Comparison of ENCODE assay signal across 1 cellular context in the genomic region with DNA sequence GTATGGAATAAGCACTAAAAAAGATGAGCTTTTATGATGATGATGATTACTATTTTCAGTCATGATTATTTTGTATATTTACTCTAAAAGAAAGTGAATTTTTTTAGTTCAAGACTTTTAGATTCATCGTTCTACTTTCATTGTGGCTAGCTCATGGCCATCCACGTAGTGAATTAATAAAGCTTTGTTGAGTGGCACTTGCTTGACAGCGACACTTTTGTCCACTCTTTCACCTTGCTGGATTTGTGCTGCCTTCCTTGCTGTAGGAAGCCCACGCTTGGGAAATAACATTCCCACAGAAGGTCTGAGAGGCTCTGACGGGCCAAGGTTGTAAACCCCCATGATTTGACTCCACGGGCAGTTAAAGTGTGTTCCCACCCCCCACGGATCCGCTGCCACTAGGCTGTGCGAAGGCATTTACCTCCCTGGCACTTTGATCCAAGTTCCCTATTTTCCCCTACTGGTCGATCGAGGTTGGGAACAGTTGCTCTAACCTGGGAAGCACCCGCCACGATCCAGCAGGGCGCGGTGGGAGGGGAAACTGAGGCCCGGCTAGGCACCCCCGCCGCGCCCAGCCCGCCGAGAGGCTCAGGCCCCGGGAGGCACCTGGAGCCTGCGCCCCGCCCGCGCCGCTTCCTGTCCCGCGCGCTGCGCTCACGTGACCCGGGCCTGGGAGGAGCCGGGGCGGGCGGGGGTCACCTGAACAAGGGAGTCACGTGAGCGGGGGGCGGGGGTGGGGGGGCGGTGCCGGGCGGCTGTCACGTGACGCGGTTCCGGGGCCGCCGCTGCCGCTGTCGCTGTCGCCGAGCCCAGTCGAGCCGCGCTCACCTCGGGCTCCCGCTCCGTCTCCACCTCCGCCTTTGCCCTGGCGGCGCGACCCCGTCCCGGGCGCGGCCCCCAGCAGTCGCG.
TF ChIP-seq lines count a peak whose summit lies in the region.

A gene with protein sequence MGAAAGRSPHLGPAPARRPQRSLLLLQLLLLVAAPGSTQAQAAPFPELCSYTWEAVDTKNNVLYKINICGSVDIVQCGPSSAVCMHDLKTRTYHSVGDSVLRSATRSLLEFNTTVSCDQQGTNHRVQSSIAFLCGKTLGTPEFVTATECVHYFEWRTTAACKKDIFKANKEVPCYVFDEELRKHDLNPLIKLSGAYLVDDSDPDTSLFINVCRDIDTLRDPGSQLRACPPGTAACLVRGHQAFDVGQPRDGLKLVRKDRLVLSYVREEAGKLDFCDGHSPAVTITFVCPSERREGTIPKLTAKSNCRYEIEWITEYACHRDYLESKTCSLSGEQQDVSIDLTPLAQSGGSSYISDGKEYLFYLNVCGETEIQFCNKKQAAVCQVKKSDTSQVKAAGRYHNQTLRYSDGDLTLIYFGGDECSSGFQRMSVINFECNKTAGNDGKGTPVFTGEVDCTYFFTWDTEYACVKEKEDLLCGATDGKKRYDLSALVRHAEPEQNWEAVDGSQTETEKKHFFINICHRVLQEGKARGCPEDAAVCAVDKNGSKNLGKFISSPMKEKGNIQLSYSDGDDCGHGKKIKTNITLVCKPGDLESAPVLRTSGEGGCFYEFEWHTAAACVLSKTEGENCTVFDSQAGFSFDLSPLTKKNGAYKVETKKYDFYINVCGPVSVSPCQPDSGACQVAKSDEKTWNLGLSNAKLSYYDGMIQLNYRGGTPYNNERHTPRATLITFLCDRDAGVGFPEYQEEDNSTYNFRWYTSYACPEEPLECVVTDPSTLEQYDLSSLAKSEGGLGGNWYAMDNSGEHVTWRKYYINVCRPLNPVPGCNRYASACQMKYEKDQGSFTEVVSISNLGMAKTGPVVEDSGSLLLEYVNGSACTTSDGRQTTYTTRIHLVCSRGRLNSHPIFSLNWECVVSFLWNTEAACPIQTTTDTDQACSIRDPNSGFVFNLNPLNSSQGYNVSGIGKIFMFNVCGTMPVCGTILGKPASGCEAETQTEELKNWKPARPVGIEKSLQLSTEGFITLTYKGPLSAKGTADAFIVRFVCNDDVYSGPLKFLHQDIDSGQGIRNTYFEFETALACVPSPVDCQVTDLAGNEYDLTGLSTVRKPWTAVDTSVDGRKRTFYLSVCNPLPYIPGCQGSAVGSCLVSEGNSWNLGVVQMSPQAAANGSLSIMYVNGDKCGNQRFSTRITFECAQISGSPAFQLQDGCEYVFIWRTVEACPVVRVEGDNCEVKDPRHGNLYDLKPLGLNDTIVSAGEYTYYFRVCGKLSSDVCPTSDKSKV (N-terminal part only) (plus strand): TSS at position 788 of the 909 bp plus-strand sequence. CDS start 165 bp downstream, outside the sequence.

TF ChIP-seq in SK-N-SH treated with all-trans-retinoic acid at 6 μM for 48 hours, 23 proteins besides CTCF, POLR2A, EP300 and RAD21 (continued from another document):
- TF ChIP-seq, protein P1, sequence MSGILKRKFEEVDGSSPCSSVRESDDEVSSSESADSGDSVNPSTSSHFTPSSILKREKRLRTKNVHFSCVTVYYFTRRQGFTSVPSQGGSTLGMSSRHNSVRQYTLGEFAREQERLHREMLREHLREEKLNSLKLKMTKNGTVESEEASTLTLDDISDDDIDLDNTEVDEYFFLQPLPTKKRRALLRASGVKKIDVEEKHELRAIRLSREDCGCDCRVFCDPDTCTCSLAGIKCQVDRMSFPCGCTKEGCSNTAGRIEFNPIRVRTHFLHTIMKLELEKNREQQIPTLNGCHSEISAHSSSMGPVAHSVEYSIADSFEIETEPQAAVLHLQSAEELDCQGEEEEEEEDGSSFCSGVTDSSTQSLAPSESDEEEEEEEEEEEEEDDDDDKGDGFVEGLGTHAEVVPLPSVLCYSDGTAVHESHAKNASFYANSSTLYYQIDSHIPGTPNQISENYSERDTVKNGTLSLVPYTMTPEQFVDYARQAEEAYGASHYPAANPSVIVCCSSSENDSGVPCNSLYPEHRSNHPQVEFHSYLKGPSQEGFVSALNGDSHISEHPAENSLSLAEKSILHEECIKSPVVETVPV (CRISPR knock-in tag; IDR thresholded peaks at IDR 0.05), result no peak
- no peak for TF ChIP-seq ZFP3 (CRISPR knock-in tag; IDR thresholded peaks at IDR 0.05)
